In the genomic region with DNA sequence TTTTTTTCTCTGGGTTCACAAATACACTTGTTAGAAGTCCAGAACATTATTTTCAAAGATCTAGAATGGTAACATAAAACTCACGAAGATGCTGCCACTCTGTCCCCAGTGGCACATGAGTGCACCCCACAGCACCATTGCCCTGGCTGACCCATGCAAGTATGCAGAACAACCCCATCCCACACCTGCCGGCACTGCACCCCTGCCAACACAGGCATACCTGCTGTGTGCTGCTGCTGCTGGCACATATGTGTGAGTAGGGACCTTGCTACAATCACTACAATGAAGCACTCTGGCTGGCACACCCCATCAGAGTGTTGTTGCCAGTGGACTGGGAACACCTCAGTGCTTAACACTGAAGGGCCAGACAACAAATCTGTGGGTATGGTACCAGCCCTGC, we compare ENCODE assay signal across 8 cellular contexts.
"Had no signal": no experiment of that assay in that cellular context is flagged by ENCODE, and none has a peak within 500 bp of the region (broad histone marks: within the 10 kb centered on the region; RNA-seq: fewer than 3 reads in every experiment).

No MANE protein-coding gene starts in this region.

- DNase-seq: GDM1, GF-D8 had no signal

- H3K4me3 ChIP-seq: GM12878 had no signal

- ATAC-seq: GM12878 had no signal

- FAIRE-seq: G401.6, GM12878, GM12891, GM12892, GM18507, GM19239 had no signal
